In genomic region chr9:132474253-132474652, GRCh38 we compare ENCODE assay signal across 17 cellular contexts.
A peak's percentile ranks its signal among the peaks of the same experiment; 100 is the strongest.
DNase-seq lines count a peak whose midpoint lies in the region; ATAC-seq and TF ChIP-seq lines count a peak whose summit lies in the region.
"Had no signal": no experiment of that assay in that cellular context is flagged by ENCODE, and none has a peak within 500 bp of the region (broad histone marks: within the 10 kb centered on the region; RNA-seq: fewer than 3 reads in every experiment).

No MANE protein-coding gene starts in this region.

- H3K79me1 ChIP-seq in IMR-90 (ENCODE audit: low read depth in 1 of 2, low read length in 2 of 2) = no peaks in the 10 kb centered on the region

- no peak overlapping the region for H3K56ac ChIP-seq in IMR-90 (ENCODE audit: extremely low read depth, insufficient read depth, low read length)

- no peak overlapping the region for H2AFZ ChIP-seq in IMR-90 (replicated peaks; ENCODE audit: low read length, poor library complexity)
- H2AFZ ChIP-seq in neural progenitor cell (replicated peaks) = no peak overlapping the region

- H2BK15ac ChIP-seq in IMR-90 (ENCODE audit: low read depth, low read length) = no peak overlapping the region

- H3K79me2 ChIP-seq in neural progenitor cell (ENCODE audit: low read depth) = no peaks in the 10 kb centered on the region

- POLR2A ChIA-PET in Caco-2 (lab: Charles Lee) (no interaction called here), IMR-90 (lab: Charles Lee; ENCODE audit: unreplicated experiment) (no interaction called here)

- DNase-seq in Caco-2 = peak; percentile 51 to 62
- peak; percentile 1 for DNase-seq in IMR-90
- no peak for DNase-seq in endodermal cell
- peak; percentile 91 for DNase-seq in neural progenitor cell (ENCODE audit: low spot score)
- DNase-seq in immature natural killer cell = no peak
- no peak for DNase-seq in RPMI8226
- DNase-seq in DMS53 treated with DMSO at 0.1 percent for 48 hours (lab: John Stamatoyannopoulos, UW; ENCODE audit: unreplicated experiment) = no peak
- DNase-seq: NCI-H1092 treated with DMSO at 0.1 percent for 48 hours, NCI-H1694 treated with DMSO at 0.1 percent for 48 hours, NCI-H345, NCI-H526 treated with DMSO at 0.1 percent for 48 hours had no signal

- no peak overlapping the region for H3K4me3 Mint-ChIP-seq in Caco-2 (ENCODE audit: unreplicated experiment)
- no peak overlapping the region for H3K4me3 Mint-ChIP-seq in endodermal cell
- peak overlapping the region; percentile 7 for H3K4me3 Mint-ChIP-seq in neural progenitor cell
- no peak overlapping the region for H3K4me3 Mint-ChIP-seq in immature natural killer cell

- H3K9ac ChIP-seq in IMR-90 (ENCODE audit: low read depth, low read length) (no peak overlapping the region), endodermal cell (ENCODE audit: extremely low read depth, low read length, poor library complexity, severe bottlenecking) (no peak overlapping the region), neural progenitor cell (no peak overlapping the region)
- H3K9ac ChIP-seq: BLaER1 treated with 17β-estradiol and CSF1 and Interleukin-3, amounts not matched to agents 10 nM and 100 nM had no signal

- H3K4me3 ChIP-seq in Caco-2 (ENCODE audit: low read depth, low read length) = no peak overlapping the region
- H3K4me3 ChIP-seq in IMR-90 (ENCODE audit: insufficient read depth, low read depth, low read length) = no peak overlapping the region
- H3K4me3 ChIP-seq in endodermal cell (ENCODE audit: low read length) = no peak overlapping the region
- H3K4me3 ChIP-seq in neural progenitor cell = no peak overlapping the region
- H3K4me3 ChIP-seq: BLaER1 treated with 17β-estradiol and CSF1 and Interleukin-3, amounts not matched to agents 10 nM and 100 nM; GM12878; K562; SJSA1 had no signal

- no peak overlapping the region for H3K23ac ChIP-seq in IMR-90 (ENCODE audit: low read depth, low read length)

- TF ChIP-seq RAD21 in IMR-90 (IDR thresholded peaks at IDR 0.05; ENCODE audit: low read length) = no peak

- 12% methylated on average over 3 of the region's 14 CpGs; no CpG with 5 or more reads in 1 of the 2 experiments for WGBS in IMR-90 (ENCODE audit: extremely low coverage in 2 of 2, insufficient read length in 1 of 2), 2 experiments
- WGBS in endodermal cell (ENCODE audit: insufficient coverage in 1 of 2, insufficient read length in 1 of 2), 2 experiments = 68 to 86% methylated on average over 9 to 14 of the region's 14 CpGs

- in situ Hi-C loops in IMR-90 (cut with MboI; ENCODE audit: low sequenced_read_pairs) = no loop called here

- CTCF ChIA-PET in Caco-2 (lab: Charles Lee) (no interaction called here), IMR-90 (lab: Yijun Ruan, JAX) (no interaction called here)

- H3K14ac ChIP-seq in IMR-90 (replicated peaks; ENCODE audit: low read depth, low read length) = no peak overlapping the region

- H3K4me2 ChIP-seq in IMR-90 (ENCODE audit: low read depth, low read length) (no peak overlapping the region), neural progenitor cell (peak overlapping the region; percentile 46)
- H3K4me2 ChIP-seq: BLaER1 treated with 17β-estradiol and CSF1 and Interleukin-3, amounts not matched to agents 10 nM and 100 nM had no signal

- no peak for TF ChIP-seq POLR2A in IMR-90 (IDR thresholded peaks at IDR 0.05; ENCODE audit: low read depth, low read length)

- H3K4me1 Mint-ChIP-seq in Caco-2 (ENCODE audit: low read depth, unreplicated experiment) (peaks cover 11% of the 10 kb centered on the region), endodermal cell (peaks cover 12% of the 10 kb centered on the region), neural progenitor cell (peaks cover 76% of the 10 kb centered on the region), immature natural killer cell (peaks cover 3 to 8% of the 10 kb centered on the region in 2 donors)

- dilution Hi-C loops in IMR-90 (cut with HindIII; ENCODE audit: low sequenced_read_pairs, unreplicated experiment) = no loop called here

- no peak overlapping the region for H2AK9ac ChIP-seq in IMR-90 (replicated peaks; ENCODE audit: low read depth, low read length, poor library complexity)

- no peak overlapping the region for H4K91ac ChIP-seq in IMR-90 (ENCODE audit: insufficient read depth, low read depth, low read length)

- intact Hi-C loops in Caco-2 (cut with micrococcal nuclease; ENCODE audit: unreplicated experiment) = no loop called here
- intact Hi-C loops in IMR-90 (cut with micrococcal nuclease) = no loop called here

- no peaks in the 10 kb centered on the region for H3K27me3 ChIP-seq in Caco-2 (replicated peaks; ENCODE audit: control insufficient read depth, insufficient read depth, low read length)
- peaks cover 35% of the 10 kb centered on the region for H3K27me3 ChIP-seq in IMR-90 (ENCODE audit: control insufficient read depth, insufficient read depth, low read length)
- no peaks in the 10 kb centered on the region for H3K27me3 ChIP-seq in endodermal cell (ENCODE audit: control insufficient read depth, insufficient read depth, low read length, poor library complexity, severe bottlenecking)
- no peaks in the 10 kb centered on the region for H3K27me3 ChIP-seq in neural progenitor cell
- H3K27me3 ChIP-seq: BLaER1 treated with 17β-estradiol and CSF1 and Interleukin-3, amounts not matched to agents 10 nM and 100 nM had no signal

- H3K9me3 ChIP-seq in Caco-2 (peaks cover 2% of the 10 kb centered on the region; the same call in 1 of the 2 replicates), IMR-90 (ENCODE audit: control insufficient read depth, insufficient read depth, low read length) (no peaks in the 10 kb centered on the region), endodermal cell (ENCODE audit: control insufficient read depth, low read length) (no peaks in the 10 kb centered on the region), neural progenitor cell (ENCODE audit: low read depth) (no peaks in the 10 kb centered on the region)
- H3K9me3 ChIP-seq: BLaER1 treated with 17β-estradiol and CSF1 and Interleukin-3, amounts not matched to agents 10 nM and 100 nM; SJSA1 had no signal

- no peaks in the 10 kb centered on the region for H3K9me1 ChIP-seq in IMR-90 (ENCODE audit: insufficient read depth, low read length)

- H3K27ac Mint-ChIP-seq in Caco-2 (ENCODE audit: unreplicated experiment) = peak overlapping the region; percentile 21
- H3K27ac Mint-ChIP-seq in endodermal cell = no peak overlapping the region
- peak overlapping the region; percentile 98 for H3K27ac Mint-ChIP-seq in neural progenitor cell
- no peak overlapping the region for H3K27ac Mint-ChIP-seq in immature natural killer cell

- no peak for TF ChIP-seq CTCF in Caco-2 (IDR thresholded peaks at IDR 0.05; ENCODE audit: insufficient read depth in 1 of 2, low read depth in 1 of 2, low read length in 1 of 2, severe bottlenecking in 1 of 2, unreplicated experiment in 1 of 2)
- TF ChIP-seq CTCF in IMR-90 (conservative IDR thresholded peaks at IDR 0.05; ENCODE audit: low read depth, low read length) = no peak
- TF ChIP-seq CTCF in endodermal cell (conservative IDR thresholded peaks at IDR 0.05) = no peak
- TF ChIP-seq CTCF in neural progenitor cell (IDR thresholded peaks at IDR 0.05) = no peak

- H3K36me3 Mint-ChIP-seq in Caco-2 (ENCODE audit: insufficient read depth, unreplicated experiment) (no peaks in the 10 kb centered on the region), endodermal cell (ENCODE audit: low read depth) (no peaks in the 10 kb centered on the region), neural progenitor cell (peaks cover 3% of the 10 kb centered on the region), immature natural killer cell (peaks cover 0 to 4% (median 0%) of the 10 kb centered on the region in 3 donors)

- no peaks in the 10 kb centered on the region for H3K9me3 Mint-ChIP-seq in Caco-2 (ENCODE audit: unreplicated experiment)
- no peaks in the 10 kb centered on the region for H3K9me3 Mint-ChIP-seq in endodermal cell
- H3K9me3 Mint-ChIP-seq in neural progenitor cell = peaks cover 4% of the 10 kb centered on the region
- no peaks in the 10 kb centered on the region for H3K9me3 Mint-ChIP-seq in immature natural killer cell

- H3K27ac ChIP-seq in IMR-90 (ENCODE audit: insufficient read depth, low read length) (no peak overlapping the region), endodermal cell (ENCODE audit: low read depth, low read length) (peak overlapping the region; percentile 44), neural progenitor cell (peak overlapping the region; percentile 84)
- H3K27ac ChIP-seq: BLaER1 treated with 17β-estradiol and CSF1 and Interleukin-3, amounts not matched to agents 10 nM and 100 nM; SJSA1 had no signal

- H4K20me1 ChIP-seq in IMR-90 (ENCODE audit: insufficient read depth, low read length) = no peaks in the 10 kb centered on the region
- no peaks in the 10 kb centered on the region for H4K20me1 ChIP-seq in neural progenitor cell (ENCODE audit: low read depth)
- H4K20me1 ChIP-seq: BLaER1 treated with 17β-estradiol and CSF1 and Interleukin-3, amounts not matched to agents 10 nM and 100 nM had no signal

- H3K4me1 ChIP-seq in Caco-2 = peaks cover 16% of the 10 kb centered on the region
- H3K4me1 ChIP-seq in IMR-90 (ENCODE audit: control insufficient read depth, insufficient read depth, low read length) = no peaks in the 10 kb centered on the region
- H3K4me1 ChIP-seq in endodermal cell (ENCODE audit: control insufficient read depth, insufficient read depth, low read length) = no peaks in the 10 kb centered on the region
- peaks cover 52% of the 10 kb centered on the region for H3K4me1 ChIP-seq in neural progenitor cell

- no peak overlapping the region for H3K18ac ChIP-seq in IMR-90 (ENCODE audit: low read depth, low read length)

- H3K4ac ChIP-seq in IMR-90 (ENCODE audit: low read depth, low read length) = no peak overlapping the region

- H3F3A ChIP-seq in neural progenitor cell (ENCODE audit: low read depth) = peaks cover 53% of the 10 kb centered on the region

- no peak overlapping the region for H2BK20ac ChIP-seq in IMR-90 (ENCODE audit: low read depth, low read length)

- no peak for ATAC-seq in IMR-90 (ENCODE audit: low read depth)
- ATAC-seq in GM21737 (IDR thresholded peaks at IDR 0.05; ENCODE audit: unreplicated experiment) = no peak
- ATAC-seq: GM12878, HCT116, K562 had no signal

- no peak overlapping the region for H2BK120ac ChIP-seq in IMR-90 (ENCODE audit: low read depth, low read length)

- H3K27me3 Mint-ChIP-seq in Caco-2 (ENCODE audit: insufficient read depth, unreplicated experiment) (no peaks in the 10 kb centered on the region), endodermal cell (ENCODE audit: insufficient read depth) (peaks cover 2% of the 10 kb centered on the region), neural progenitor cell (ENCODE audit: insufficient read depth, low read depth) (peaks cover 10% of the 10 kb centered on the region), immature natural killer cell (ENCODE audit: low read depth in 3 of 3) (peaks cover 2 to 10% (median 6%) of the 10 kb centered on the region in 3 donors)

- H2BK5ac ChIP-seq in IMR-90 (ENCODE audit: low read depth, low read length, poor library complexity, severe bottlenecking) = no peak overlapping the region

- H3K36me3 ChIP-seq in Caco-2 (ENCODE audit: control insufficient read depth, insufficient read depth, low read length) (no peaks in the 10 kb centered on the region), IMR-90 (ENCODE audit: control insufficient read depth, insufficient read depth, low read length) (no peaks in the 10 kb centered on the region), endodermal cell (ENCODE audit: control insufficient read depth, insufficient read depth, low read length) (no peaks in the 10 kb centered on the region), neural progenitor cell (no peaks in the 10 kb centered on the region)
- H3K36me3 ChIP-seq: BLaER1 treated with 17β-estradiol and CSF1 and Interleukin-3, amounts not matched to agents 10 nM and 100 nM; SJSA1 had no signal

- no peak overlapping the region for H4K8ac ChIP-seq in IMR-90 (ENCODE audit: low read depth in 2 of 2, low read length in 2 of 2)

- no peak overlapping the region for H2AK5ac ChIP-seq in IMR-90 (ENCODE audit: low read depth, low read length)

- H4K5ac ChIP-seq in IMR-90 (ENCODE audit: low read depth, low read length) = no peak overlapping the region

- BruUV-seq in Caco-2 (replicated peaks; lab: Mats Ljungman, UMichigan) (no TSS peak), IMR-90 (replicated peaks; lab: Mats Ljungman, UMichigan) (no TSS peak)

Comparison
In these comparisons a context has a peak if more than half of its experiments do, and no peak if none do; other contexts are left out.
1. DNase-seq: peak in Caco-2 (2 of 2), IMR-90 (single experiment) and neural progenitor cell (single experiment); none in endodermal cell (single experiment), immature natural killer cell (0 of 3), RPMI8226 (single experiment) and DMS53 treated with DMSO at 0.1 percent for 48 hours (single experiment).
2. H3K27ac Mint-ChIP-seq: peak in Caco-2 (single experiment) and neural progenitor cell (single experiment); none in endodermal cell (single experiment) and immature natural killer cell (0 of 6).